1 cellular context compared by ENCODE assay signal in genomic region chr10:80158598-80159127, GRCh38.
TF ChIP-seq lines count a peak whose summit lies in the region.

No MANE protein-coding gene starts in this region.

TF ChIP-seq in SK-N-SH, 30 proteins besides CTCF, POLR2A, EP300 and RAD21 (continued from another document):
- peak; percentile 96 for TF ChIP-seq NFIC (IDR thresholded peaks at IDR 0.05; ENCODE audit: borderline replicate concordance)
- TF ChIP-seq NRF1 (IDR thresholded peaks at IDR 0.05; ENCODE audit: low read depth, low read length), result no peak
- TF ChIP-seq TEAD4 (IDR thresholded peaks at IDR 0.05; ENCODE audit: borderline replicate concordance, insufficient read depth), result peak; percentile 64; the same call in 1 of the 2 replicates
- TF ChIP-seq FOXM1 (IDR thresholded peaks at IDR 0.05; ENCODE audit: low read depth), result peak; percentile 60; the same call in 1 of the 2 replicates
- TF ChIP-seq GATA2 (CRISPR knock-in tag; IDR thresholded peaks at IDR 0.05), result no peak
- no peak for TF ChIP-seq SMC3 (IDR thresholded peaks at IDR 0.05; ENCODE audit: low read depth, low read length)
- peak; percentile 50; the same call in 1 of the 2 replicates for TF ChIP-seq TAF1 (IDR thresholded peaks at IDR 0.05; ENCODE audit: borderline replicate concordance, low read depth, low read length)
- peak; percentile 90 for TF ChIP-seq PBX3 (IDR thresholded peaks at IDR 0.05)
- no peak for TF ChIP-seq ELF1 (IDR thresholded peaks at IDR 0.05)
- TF ChIP-seq POLR2AphosphoS5 (IDR thresholded peaks at IDR 0.05; ENCODE audit: low read depth, low read length), result peak; percentile 82; the same call in 1 of the 2 replicates
- peak; percentile 100 for TF ChIP-seq MXI1 (IDR thresholded peaks at IDR 0.05; ENCODE audit: low read depth, low read length)
- TF ChIP-seq CHD2 (IDR thresholded peaks at IDR 0.05; ENCODE audit: low read length, partially characterized antibody), result no peak
- TF ChIP-seq RFX5 (IDR thresholded peaks at IDR 0.05; ENCODE audit: low read length), result no peak
- TF ChIP-seq YY1 (IDR thresholded peaks at IDR 0.05; ENCODE audit: low read depth), result no peak
- no peak for TF ChIP-seq EZH2phosphoT487 (IDR thresholded peaks at IDR 0.05; ENCODE audit: borderline replicate concordance, low read depth)
- TF ChIP-seq RCOR1 (IDR thresholded peaks at IDR 0.05; ENCODE audit: low read length), result 0 out of 2 replicates have a peak, but pooled peaks have one; percentile 25
- TF ChIP-seq TCF12 (IDR thresholded peaks at IDR 0.05), result peak; percentile 96
- TF ChIP-seq REST (IDR thresholded peaks at IDR 0.05; ENCODE audit: low read depth, low read length), result peak; percentile 54
- TF ChIP-seq FOXJ3 (CRISPR knock-in tag; IDR thresholded peaks at IDR 0.05), result no peak
- no peak for TF ChIP-seq IRF3 (IDR thresholded peaks at IDR 0.05; ENCODE audit: low read depth, low read length)
- peak; percentile 98 for TF ChIP-seq JUND (IDR thresholded peaks at IDR 0.05)
- TF ChIP-seq RXRA (IDR thresholded peaks at IDR 0.05; ENCODE audit: borderline replicate concordance, low read depth), result peak; percentile 93; the same call in 1 of the 2 replicates
- TF ChIP-seq GABPA (IDR thresholded peaks at IDR 0.05; ENCODE audit: low read depth), result no peak; the same call in 1 of the 2 replicates
- TF ChIP-seq SIN3A (IDR thresholded peaks at IDR 0.05; ENCODE audit: borderline replicate concordance, low read depth, low read length), result peak; percentile 99; the same call in 1 of the 2 replicates
- no peak for TF ChIP-seq USF2 (IDR thresholded peaks at IDR 0.05; ENCODE audit: borderline replicate concordance, low read depth, low read length)
- peak; percentile 70; the same call in 1 of the 2 replicates for TF ChIP-seq ZBTB33 (IDR thresholded peaks at IDR 0.05; ENCODE audit: borderline replicate concordance, low read depth)
TF ChIP-seq in SK-N-SH: peak in this region for 18.
